ENCODE assay signal across 16 cellular contexts in the genomic region with DNA sequence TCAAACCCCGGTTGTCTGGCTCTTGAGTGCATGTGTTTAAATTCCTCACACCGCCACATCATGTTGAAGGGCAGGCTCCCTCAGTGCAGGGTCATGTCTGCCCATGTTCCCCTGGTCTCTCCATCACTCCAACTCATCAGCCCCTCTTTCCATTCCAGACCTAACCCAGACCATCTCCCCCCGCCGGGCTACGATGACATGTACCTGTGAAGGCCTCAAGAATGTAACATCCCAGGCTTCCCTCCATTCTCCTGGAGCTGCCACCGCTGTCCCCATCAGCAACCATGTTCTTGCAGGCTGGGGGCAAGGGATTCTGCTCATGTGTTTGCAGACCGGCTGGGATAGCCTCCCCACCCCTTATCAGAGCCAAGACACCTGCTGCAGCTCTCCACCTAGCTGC. TPM values are rescaled to one million over a fixed set of nuclear protein-coding genes. Genes with fewer than 3 reads are reported as not detected.
DNase-seq lines count a peak whose midpoint lies in the region; ATAC-seq and TF ChIP-seq lines count a peak whose summit lies in the region.
"Had no signal": no experiment of that assay in that cellular context is flagged by ENCODE, and none has a peak within 500 bp of the region (broad histone marks: within the 10 kb centered on the region; RNA-seq: fewer than 3 reads in every experiment).

No MANE protein-coding gene starts in this region.

- TF ChIP-seq RAD21 in HCT116 (IDR thresholded peaks at IDR 0.05; ENCODE audit: low read depth), result no peak

- no peaks in the 10 kb centered on the region; the same call in 1 of the 2 replicates for H3K79me2 ChIP-seq in HCT116 (ENCODE audit: insufficient read depth, low read length)

- POLR2A ChIA-PET in HCT116 (lab: Charles Lee) (no interaction called here), Panc1 (lab: Charles Lee) (no interaction called here)

- ATAC-seq in HCT116 (no peak), Panc1 (no peak)

- H3K4me1 ChIP-seq in HCT116 (ENCODE audit: control insufficient read depth in 1 of 2, insufficient read depth in 2 of 2, low read length in 2 of 2) (no peaks in the 10 kb centered on the region), Panc1 (ENCODE audit: control insufficient read depth, insufficient read depth, low read length) (no peaks in the 10 kb centered on the region)

- no peaks in the 10 kb centered on the region for H3K9me2 ChIP-seq in HCT116 (ENCODE audit: insufficient read depth)

- H3K4me2 ChIP-seq in HCT116 (ENCODE audit: low read length), result no peak overlapping the region

- intact Hi-C loops in HCT116 (cut with micrococcal nuclease) (no loop called here), Panc1 (cut with micrococcal nuclease; ENCODE audit: unreplicated experiment) (no loop called here)

- no peak for TF ChIP-seq CTCF in HCT116 (IDR thresholded peaks at IDR 0.05 in 2 of 3, conservative IDR thresholded peaks at IDR 0.05 in 1 of 3; ENCODE audit: borderline replicate concordance in 1 of 3, insufficient read depth in 1 of 3, low read depth in 2 of 3, low read length in 2 of 3)
- TF ChIP-seq CTCF in Panc1 (IDR thresholded peaks at IDR 0.05), result no peak

- no peak for TF ChIP-seq POLR2A in HCT116 (IDR thresholded peaks at IDR 0.05; ENCODE audit: borderline replicate concordance, extremely low read depth, insufficient read depth, insufficient read length)
- no peak for TF ChIP-seq POLR2A in erythroblast (IDR thresholded peaks at IDR 0.05; ENCODE audit: low read length)

- H3K27me3 ChIP-seq in HCT116 (ENCODE audit: insufficient read depth, low read length), result no peaks in the 10 kb centered on the region
- H3K27me3 ChIP-seq in Panc1 (ENCODE audit: control insufficient read depth, insufficient read depth, low read length), result no peaks in the 10 kb centered on the region

- peaks cover 32 to 53% of the 10 kb centered on the region in 2 experiments for H3K36me3 ChIP-seq in HCT116 (ENCODE audit: control insufficient read depth in 1 of 2, insufficient read depth in 2 of 2, low read length in 2 of 2)
- peaks cover 4% of the 10 kb centered on the region; the same call in 1 of the 2 replicates for H3K36me3 ChIP-seq in Panc1 (ENCODE audit: control insufficient read depth, insufficient read depth, low read length)

- BruUV-seq in HCT116 (replicated peaks; lab: Mats Ljungman, UMichigan) (TSS peak; percentile 59), Panc1 (replicated peaks; lab: Mats Ljungman, UMichigan) (TSS peak; percentile 72)

- CTCF ChIA-PET in HCT116 (lab: Charles Lee), result no interaction called here
- CTCF ChIA-PET in Panc1 (lab: Charles Lee), result no interaction called here

- H2AFZ ChIP-seq in HCT116 (ENCODE audit: low read depth, low read length, poor library complexity, severe bottlenecking), result no peak overlapping the region

- H3K9me3 ChIP-seq in HCT116 (ENCODE audit: control insufficient read depth in 1 of 2, insufficient read depth in 1 of 2, low read depth in 1 of 2, low read length in 2 of 2) (no peaks in the 10 kb centered on the region), Panc1 (ENCODE audit: control insufficient read depth, insufficient read depth, low read depth, low read length) (no peaks in the 10 kb centered on the region)

- in situ Hi-C loops in Panc1 (cut with HindIII; ENCODE audit: low pct_unique_long_range_greater_than_20kb, low sequenced_read_pairs), result no loop called here

- H4K20me1 ChIP-seq in HCT116 (ENCODE audit: insufficient read depth), result no peaks in the 10 kb centered on the region

- DNase-seq in activated effector memory CD4-positive, alpha-beta T cell treated with anti-CD3 and anti-CD28 coated beads, Interleukin-2, amount 50 U/mL, for 16 hours, result peak; percentile 34
- no peak for DNase-seq in activated effector memory CD4-positive, alpha-beta T cell treated with Interleukin-2 at 50 U/mL for 16 hours
- no peak for DNase-seq in HCT116 (ENCODE audit: low read depth, low spot score)
- no peak for DNase-seq in Panc1 (ENCODE audit: low read depth, low spot score)
- peak; percentile 14 to 17 for DNase-seq in erythroblast (lab: John Stamatoyannopoulos, UW)
- no peak for DNase-seq in NCI-H345 (lab: John Stamatoyannopoulos, UW)
- DNase-seq in medulla oblongata (ENCODE audit: extremely low spot score), result no peak
- DNase-seq: ACHN, DMS79, HFFc6, KG1, MV-4-11, NCI-H1694 treated with DMSO at 0.1 percent for 48 hours, NCI-H2227 treated with DMSO at 0.1 percent for 48 hours, NCI-H524 treated with DMSO at 0.1 percent for 48 hours had no signal

- no peak overlapping the region for H3K4me3 ChIP-seq in HCT116 (replicated peaks in 1 of 2; ENCODE audit: low read depth in 1 of 2, low read length in 2 of 2)
- no peak overlapping the region for H3K4me3 ChIP-seq in Panc1 (ENCODE audit: low read depth in 2 of 2, low read length in 2 of 2)

- RAD21 ChIA-PET in HCT116 (lab: Charles Lee; ENCODE audit: low non-redundant PET in 1 of 2, low total read pairs in 2 of 2, uncharacterized antibody in 2 of 2, unreplicated experiment in 2 of 2), result no interaction called here

- H3K27ac ChIP-seq in HCT116 (ENCODE audit: low read depth, low read length) (no peak overlapping the region), Panc1 (ENCODE audit: low read length) (no peak overlapping the region)
- H3K27ac ChIP-seq: C4-2B had no signal

- H3K9ac ChIP-seq in HCT116 (ENCODE audit: low read length), result no peak overlapping the region

TF ChIP-seq in HCT116, 20 proteins besides CTCF, POLR2A, EP300 and RAD21:
- TF ChIP-seq TCF7L2 (IDR thresholded peaks at IDR 0.05; ENCODE audit: borderline replicate concordance, extremely low read depth, insufficient read depth, insufficient read length) (no peak), ZFX (IDR thresholded peaks at IDR 0.05) (no peak), POLR2AphosphoS5 (IDR thresholded peaks at IDR 0.05; ENCODE audit: low read depth, low read length) (no peak), ELF1 (IDR thresholded peaks at IDR 0.05; ENCODE audit: borderline replicate concordance, low read depth) (no peak), JUND (IDR thresholded peaks at IDR 0.05) (no peak), SRF (IDR thresholded peaks at IDR 0.05; ENCODE audit: low read depth) (no peak), EZH2phosphoT487 (IDR thresholded peaks at IDR 0.05; ENCODE audit: borderline replicate concordance) (no peak)
- TF ChIP-seq, protein P1, sequence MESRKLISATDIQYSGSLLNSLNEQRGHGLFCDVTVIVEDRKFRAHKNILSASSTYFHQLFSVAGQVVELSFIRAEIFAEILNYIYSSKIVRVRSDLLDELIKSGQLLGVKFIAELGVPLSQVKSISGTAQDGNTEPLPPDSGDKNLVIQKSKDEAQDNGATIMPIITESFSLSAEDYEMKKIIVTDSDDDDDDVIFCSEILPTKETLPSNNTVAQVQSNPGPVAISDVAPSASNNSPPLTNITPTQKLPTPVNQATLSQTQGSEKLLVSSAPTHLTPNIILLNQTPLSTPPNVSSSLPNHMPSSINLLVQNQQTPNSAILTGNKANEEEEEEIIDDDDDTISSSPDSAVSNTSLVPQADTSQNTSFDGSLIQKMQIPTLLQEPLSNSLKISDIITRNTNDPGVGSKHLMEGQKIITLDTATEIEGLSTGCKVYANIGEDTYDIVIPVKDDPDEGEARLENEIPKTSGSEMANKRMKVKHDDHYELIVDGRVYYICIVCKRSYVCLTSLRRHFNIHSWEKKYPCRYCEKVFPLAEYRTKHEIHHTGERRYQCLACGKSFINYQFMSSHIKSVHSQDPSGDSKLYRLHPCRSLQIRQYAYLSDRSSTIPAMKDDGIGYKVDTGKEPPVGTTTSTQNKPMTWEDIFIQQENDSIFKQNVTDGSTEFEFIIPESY (IDR thresholded peaks at IDR 0.05; ENCODE audit: extremely low read depth, insufficient replicate concordance, low read length), result no peak

RNA-seq across cellular contexts. Expression of a gene that starts 19.9 kb away (rescaled TPM):
- total RNA-seq in HCT116 (2021; ENCODE audit: unreplicated experiment) (25.7 TPM), Panc1 (2021; ENCODE audit: unreplicated experiment) (1.1 TPM)
- 20.2 and 24.2 TPM in 2 replicates for polyA plus RNA-seq in HCT116 (2012)
- 1.8 TPM for polyA plus RNA-seq in Panc1 (2012; ENCODE audit: insufficient read length)
- total RNA-seq: HFFc6 had no signal

RNA-seq across cellular contexts. Expression of a gene that starts 38.4 kb away (rescaled TPM):
- total RNA-seq in HCT116 (2021; ENCODE audit: unreplicated experiment) (not detected), Panc1 (2021; ENCODE audit: unreplicated experiment) (not detected)
- 0.10 and 0.14 TPM in 2 replicates for polyA plus RNA-seq in HCT116 (2012)
- polyA plus RNA-seq in Panc1 (2012; ENCODE audit: insufficient read length), result not detected
- total RNA-seq: HFFc6 had no signal

RNA-seq across cellular contexts. Expression of a gene that starts 46.5 kb away (rescaled TPM):
- total RNA-seq in HCT116 (2021; ENCODE audit: unreplicated experiment) (153 TPM), Panc1 (2021; ENCODE audit: unreplicated experiment) (161 TPM)
- 133 and 144 TPM in 2 replicates for polyA plus RNA-seq in HCT116 (2012)
- 193 TPM for polyA plus RNA-seq in Panc1 (2012; ENCODE audit: insufficient read length)

Comparison
In these comparisons a context has a peak if more than half of its experiments do, and no peak if none do; other contexts are left out.
1. DNase-seq: peak in activated effector memory CD4-positive, alpha-beta T cell treated with anti-CD3 and anti-CD28 coated beads, Interleukin-2, amount 50 U/mL, for 16 hours (single experiment) and erythroblast (2 of 2); none in activated effector memory CD4-positive, alpha-beta T cell treated with Interleukin-2 at 50 U/mL for 16 hours (single experiment), HCT116 (single experiment), Panc1 (single experiment), NCI-H345 (single experiment) and medulla oblongata (single experiment).
2. RNA of a gene that starts 19.9 kb away (total RNA-seq): 25.7 TPM in HCT116 (single experiment); 1.1 TPM in Panc1 (single experiment); every median in the first group is over 10 times any median in the second.